25 cellular contexts compared by ENCODE assay signal in the genomic region with DNA sequence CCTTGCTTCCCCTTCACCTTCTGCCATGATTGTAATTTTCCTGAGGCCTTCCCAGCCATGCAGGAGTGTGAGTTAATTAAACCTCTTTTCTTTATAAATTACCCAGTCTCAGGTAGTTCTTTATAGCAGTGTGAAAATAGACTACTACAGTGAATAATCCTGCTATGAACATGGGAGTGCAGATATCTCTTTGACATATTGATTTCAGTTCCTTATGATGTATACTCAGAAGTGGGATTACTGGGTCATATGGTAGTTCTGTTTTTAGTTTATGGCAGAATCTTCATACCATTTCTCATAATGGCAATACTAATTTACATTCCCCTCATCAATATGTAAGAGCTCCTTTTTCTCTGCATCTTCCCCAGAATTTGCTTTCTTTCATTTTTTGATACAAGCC. TPM values are rescaled to one million over a fixed set of nuclear protein-coding genes. Genes with fewer than 3 reads are reported as not detected.
"Had no signal": no experiment of that assay in that cellular context is flagged by ENCODE, and none has a peak within 500 bp of the region (broad histone marks: within the 10 kb centered on the region; RNA-seq: fewer than 3 reads in every experiment).

No MANE protein-coding gene starts in this region.

- DNase-seq: stimulated activated CD4-positive, alpha-beta T cell treated with anti-CD3 and anti-CD28 coated beads, Interleukin-2, amount 100 ng/mL, for 48 hours; stimulated activated CD4-positive, alpha-beta T cell treated with anti-CD3 and anti-CD28 coated beads, Interleukin-4, amount 100 ng/mL, for 1 hour; stimulated activated CD4-positive, alpha-beta T cell treated with anti-CD3 and anti-CD28 coated beads, Interleukin-4, amount 100 ng/mL, for 24 hours; stimulated activated CD4-positive, alpha-beta T cell treated with anti-CD3 and anti-CD28 coated beads, Interleukin-4, amount 100 ng/mL, for 4 hours; stimulated activated CD8-positive, alpha-beta memory T cell treated with anti-CD3 and anti-CD28 coated beads, Interleukin-4, amount 100 ng/mL, for 48 hours; stimulated activated naive B cell treated with anti-CD40 and anti-IgM and Interleukin-4, amounts not matched to agents 10 μg/mL and 1 μg/mL and 100 μg/mL, for 72 hours; stimulated activated naive CD4-positive, alpha-beta T cell; stimulated activated naive CD4-positive, alpha-beta T cell treated with Interleukin-2 at 50 U/mL for 16 hours; stimulated activated naive CD8-positive, alpha-beta T cell treated with anti-CD3 and anti-CD28 coated beads, Interleukin-15, amount 100 ng/mL, for 72 hours; stimulated activated naive CD8-positive, alpha-beta T cell treated with anti-CD3 and anti-CD28 coated beads, Interleukin-15, Interleukin-2, amounts not matched to agents 100 U/mL and 50 U/mL, for 24 hours; stomach; substantia nigra; testis; thyroid gland; tibial artery; transverse colon; trophoblast cell; upper lobe of left lung; upper lobe of right lung; uterus had no signal

- H3K4me1 Mint-ChIP-seq: stimulated activated effector memory CD8-positive, alpha-beta T cell treated with anti-CD3 and anti-CD28 coated beads, Interleukin-12 subunit alpha, Interleukin-12 subunit beta, amount 100 ng/mL, for 72 hours; stimulated activated memory B cell treated with anti-CD40 and anti-IgM and Interleukin-4, amounts not matched to agents 10 μg/mL and 1 μg/mL and 100 μg/mL, for 72 hours; stimulated activated naive B cell treated with anti-CD40 and anti-IgM and Interleukin-4, amounts not matched to agents 10 μg/mL and 1 μg/mL and 100 μg/mL, for 72 hours; stimulated activated naive CD8-positive, alpha-beta T cell treated with anti-CD3 and anti-CD28 coated beads, Interleukin-15, amount 100 ng/mL, for 72 hours had no signal

- H3K9me3 Mint-ChIP-seq: stimulated activated effector memory CD8-positive, alpha-beta T cell treated with anti-CD3 and anti-CD28 coated beads, Interleukin-12 subunit alpha, Interleukin-12 subunit beta, amount 100 ng/mL, for 72 hours; stimulated activated memory B cell treated with anti-CD40 and anti-IgM and Interleukin-4, amounts not matched to agents 10 μg/mL and 1 μg/mL and 100 μg/mL, for 72 hours; stimulated activated naive B cell treated with anti-CD40 and anti-IgM and Interleukin-4, amounts not matched to agents 10 μg/mL and 1 μg/mL and 100 μg/mL, for 72 hours; stimulated activated naive CD8-positive, alpha-beta T cell treated with anti-CD3 and anti-CD28 coated beads, Interleukin-15, amount 100 ng/mL, for 72 hours; stimulated activated naive CD8-positive, alpha-beta T cell treated with anti-CD3 and anti-CD28 coated beads, Interleukin-15, Interleukin-2, amounts not matched to agents 100 ng/mL and 50 ng/mL, for 24 hours; type B pancreatic cell had no signal

- H3K27ac Mint-ChIP-seq: stimulated activated effector memory CD8-positive, alpha-beta T cell treated with anti-CD3 and anti-CD28 coated beads, Interleukin-12 subunit alpha, Interleukin-12 subunit beta, amount 100 ng/mL, for 72 hours; stimulated activated memory B cell treated with anti-CD40 and anti-IgM and Interleukin-4, amounts not matched to agents 10 μg/mL and 1 μg/mL and 100 μg/mL, for 72 hours; stimulated activated naive B cell treated with anti-CD40 and anti-IgM and Interleukin-4, amounts not matched to agents 10 μg/mL and 1 μg/mL and 100 μg/mL, for 72 hours; stimulated activated naive CD8-positive, alpha-beta T cell treated with anti-CD3 and anti-CD28 coated beads, Interleukin-15, amount 100 ng/mL, for 72 hours; stimulated activated naive CD8-positive, alpha-beta T cell treated with anti-CD3 and anti-CD28 coated beads, Interleukin-15, Interleukin-2, amounts not matched to agents 100 ng/mL and 50 ng/mL, for 24 hours; type B pancreatic cell had no signal

- H3K27me3 Mint-ChIP-seq: stimulated activated memory B cell treated with anti-CD40 and anti-IgM and Interleukin-4, amounts not matched to agents 10 μg/mL and 1 μg/mL and 100 μg/mL, for 72 hours; stimulated activated naive B cell treated with anti-CD40 and anti-IgM and Interleukin-4, amounts not matched to agents 10 μg/mL and 1 μg/mL and 100 μg/mL, for 72 hours; stimulated activated naive CD8-positive, alpha-beta T cell treated with anti-CD3 and anti-CD28 coated beads, Interleukin-15, amount 100 ng/mL, for 72 hours; stimulated activated naive CD8-positive, alpha-beta T cell treated with anti-CD3 and anti-CD28 coated beads, Interleukin-15, Interleukin-2, amounts not matched to agents 100 ng/mL and 50 ng/mL, for 24 hours; type B pancreatic cell had no signal

- H3K4me3 Mint-ChIP-seq: stimulated activated effector memory CD8-positive, alpha-beta T cell treated with anti-CD3 and anti-CD28 coated beads, Interleukin-12 subunit alpha, Interleukin-12 subunit beta, amount 100 ng/mL, for 72 hours; stimulated activated memory B cell treated with anti-CD40 and anti-IgM and Interleukin-4, amounts not matched to agents 10 μg/mL and 1 μg/mL and 100 μg/mL, for 72 hours; stimulated activated naive B cell treated with anti-CD40 and anti-IgM and Interleukin-4, amounts not matched to agents 10 μg/mL and 1 μg/mL and 100 μg/mL, for 72 hours; stimulated activated naive CD8-positive, alpha-beta T cell treated with anti-CD3 and anti-CD28 coated beads, Interleukin-15, amount 100 ng/mL, for 72 hours; stimulated activated naive CD8-positive, alpha-beta T cell treated with anti-CD3 and anti-CD28 coated beads, Interleukin-15, Interleukin-2, amounts not matched to agents 100 ng/mL and 50 ng/mL, for 24 hours; type B pancreatic cell had no signal

- ATAC-seq: stimulated activated effector memory CD8-positive, alpha-beta T cell treated with anti-CD3 and anti-CD28 coated beads, Interleukin-12 subunit alpha, Interleukin-12 subunit beta, amount 100 ng/mL, for 72 hours; stimulated activated memory B cell treated with anti-CD40 and anti-IgM and Interleukin-4, amounts not matched to agents 10 μg/mL and 1 μg/mL and 100 μg/mL, for 72 hours; stimulated activated naive B cell treated with anti-CD40 and anti-IgM and Interleukin-4, amounts not matched to agents 10 μg/mL and 1 μg/mL and 100 μg/mL, for 72 hours; stimulated activated naive CD8-positive, alpha-beta T cell treated with anti-CD3 and anti-CD28 coated beads, Interleukin-15, amount 100 ng/mL, for 72 hours; stimulated activated naive CD8-positive, alpha-beta T cell treated with anti-CD3 and anti-CD28 coated beads, Interleukin-15, Interleukin-2, amounts not matched to agents 100 U/mL and 50 U/mL, for 24 hours; upper lobe of right lung had no signal

- H3K36me3 Mint-ChIP-seq: stimulated activated effector memory CD8-positive, alpha-beta T cell treated with anti-CD3 and anti-CD28 coated beads, Interleukin-12 subunit alpha, Interleukin-12 subunit beta, amount 100 ng/mL, for 72 hours; stimulated activated memory B cell treated with anti-CD40 and anti-IgM and Interleukin-4, amounts not matched to agents 10 μg/mL and 1 μg/mL and 100 μg/mL, for 72 hours; stimulated activated naive B cell treated with anti-CD40 and anti-IgM and Interleukin-4, amounts not matched to agents 10 μg/mL and 1 μg/mL and 100 μg/mL, for 72 hours; type B pancreatic cell had no signal

RNA-seq across cellular contexts. Expression of a gene that starts 26.0 kb away (rescaled TPM):
- total RNA-seq: vagina had no signal
